In genomic region chr10:97332586-97333350, GRCh38 we compare ENCODE assay signal across 8 cellular contexts. TPM values are rescaled to one million over a fixed set of nuclear protein-coding genes. Genes with fewer than 3 reads are reported as not detected.
DNase-seq lines count a peak whose midpoint lies in the region; ATAC-seq and TF ChIP-seq lines count a peak whose summit lies in the region.

No MANE protein-coding gene starts in this region.

- peak overlapping the region; percentile 86 for H3K4me3 ChIP-seq in coronary artery

- H3K27ac ChIP-seq in coronary artery: peak overlapping the region in 1 of 2 donors; percentile 91

- peaks cover 25 to 50% of the 10 kb centered on the region in 2 donors for H3K4me1 Mint-ChIP-seq in stimulated activated naive B cell treated with anti-CD40 and anti-IgM and Interleukin-4, amounts not matched to agents 10 μg/mL and 1 μg/mL and 100 μg/mL, for 72 hours

- peak overlapping the region; percentile 84 to 85 for H3K4me3 Mint-ChIP-seq in stimulated activated naive B cell treated with anti-CD40 and anti-IgM and Interleukin-4, amounts not matched to agents 10 μg/mL and 1 μg/mL and 100 μg/mL, for 72 hours

- no peaks in the 10 kb centered on the region for H3K9me3 Mint-ChIP-seq in stimulated activated naive B cell treated with anti-CD40 and anti-IgM and Interleukin-4, amounts not matched to agents 10 μg/mL and 1 μg/mL and 100 μg/mL, for 72 hours

- ATAC-seq in left lobe of liver (peak; percentile 47), HG03097 (IDR thresholded peaks at IDR 0.05; ENCODE audit: low FRiP score, unreplicated experiment) (no peak)
- ATAC-seq in stimulated activated naive B cell treated with anti-CD40 and anti-IgM and Interleukin-4, amounts not matched to agents 10 μg/mL and 1 μg/mL and 100 μg/mL, for 72 hours (replicated peaks): no peak

- H3K36me3 Mint-ChIP-seq in stimulated activated naive B cell treated with anti-CD40 and anti-IgM and Interleukin-4, amounts not matched to agents 10 μg/mL and 1 μg/mL and 100 μg/mL, for 72 hours: peaks cover 7 to 24% of the 10 kb centered on the region in 2 donors

- TF ChIP-seq CTCF in coronary artery (IDR thresholded peaks at IDR 0.05): no peak

- peak overlapping the region; percentile 92 for H3K27ac Mint-ChIP-seq in stimulated activated naive B cell treated with anti-CD40 and anti-IgM and Interleukin-4, amounts not matched to agents 10 μg/mL and 1 μg/mL and 100 μg/mL, for 72 hours

- H3K27me3 Mint-ChIP-seq in stimulated activated naive B cell treated with anti-CD40 and anti-IgM and Interleukin-4, amounts not matched to agents 10 μg/mL and 1 μg/mL and 100 μg/mL, for 72 hours: no peaks in the 10 kb centered on the region

- peak; percentile 14 for DNase-seq in stimulated activated CD4-positive, alpha-beta T cell treated with anti-CD3 and anti-CD28 coated beads, Interleukin-15, amount 100 ng/mL, for 24 hours
- no peak for DNase-seq in stimulated activated CD4-positive, alpha-beta T cell treated with anti-CD3 and anti-CD28 coated beads, Interleukin-4, amount 100 ng/mL, for 4 hours
- peak; percentile 15 for DNase-seq in RPMI8226
- no peak for DNase-seq in coronary artery (ENCODE audit: low spot score)
- DNase-seq in left lobe of liver (ENCODE audit: low spot score): peak; percentile 70
- DNase-seq in stimulated activated naive B cell treated with anti-CD40 and anti-IgM and Interleukin-4, amounts not matched to agents 10 μg/mL and 1 μg/mL and 100 μg/mL, for 72 hours: no peak
- no peak for DNase-seq in stimulated activated CD4-positive, alpha-beta T cell treated with anti-CD3 and anti-CD28 coated beads, Interleukin-12 subunit alpha, Interleukin-12 subunit beta, amount 100 ng/mL, for 4 hours

RNA-seq across cellular contexts. Expression of gene FRAT2, which starts 1.8 kb away (rescaled TPM):
- total RNA-seq in left lobe of liver: 10.3 TPM

RNA-seq across cellular contexts. Expression of gene FRAT1, which starts 13.7 kb away (rescaled TPM):
- 10.0 TPM for total RNA-seq in left lobe of liver

RNA-seq across cellular contexts. Expression of gene ARHGAP19, which starts 40.3 kb away (rescaled TPM):
- 4.1 TPM for total RNA-seq in left lobe of liver

Comparison
In these comparisons a context has a peak if more than half of its experiments do, and no peak if none do; other contexts are left out.
1. DNase-seq: peak in stimulated activated CD4-positive, alpha-beta T cell treated with anti-CD3 and anti-CD28 coated beads, Interleukin-15, amount 100 ng/mL, for 24 hours (single experiment), RPMI8226 (single experiment) and left lobe of liver (single experiment); none in stimulated activated CD4-positive, alpha-beta T cell treated with anti-CD3 and anti-CD28 coated beads, Interleukin-4, amount 100 ng/mL, for 4 hours (0 of 2), coronary artery (single experiment), stimulated activated naive B cell treated with anti-CD40 and anti-IgM and Interleukin-4, amounts not matched to agents 10 μg/mL and 1 μg/mL and 100 μg/mL, for 72 hours (single experiment) and stimulated activated CD4-positive, alpha-beta T cell treated with anti-CD3 and anti-CD28 coated beads, Interleukin-12 subunit alpha, Interleukin-12 subunit beta, amount 100 ng/mL, for 4 hours (single experiment).